29 cellular contexts compared by ENCODE assay signal in the genomic region with DNA sequence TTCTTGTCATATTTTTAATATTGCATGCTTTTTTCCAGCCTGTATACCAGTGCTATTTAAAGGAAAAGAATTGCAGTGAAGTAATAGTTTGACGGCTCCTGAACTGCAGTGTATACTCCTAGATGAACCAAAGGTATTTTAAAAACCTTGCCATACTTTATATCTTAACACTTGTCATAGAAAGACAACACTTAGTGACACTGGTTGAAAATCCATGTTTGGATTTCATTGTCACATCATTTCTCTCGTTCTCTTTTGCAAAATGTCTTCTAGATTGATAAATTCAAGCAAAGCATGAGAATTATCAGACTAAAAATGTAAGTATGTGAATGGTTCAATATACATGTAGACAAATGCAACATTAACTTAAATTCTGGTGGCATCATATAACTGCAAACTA.
"Had no signal": no experiment of that assay in that cellular context is flagged by ENCODE, and none has a peak within 500 bp of the region (broad histone marks: within the 10 kb centered on the region; RNA-seq: fewer than 3 reads in every experiment).

No MANE protein-coding gene starts in this region.

- H3K27ac Mint-ChIP-seq: naive thymus-derived CD8-positive, alpha-beta T cell; natural killer cell treated with Interleukin-12 subunit alpha and Interleukin-12 subunit beta and Interleukin-15 and Interleukin-18, amount 100 ng/mL, for 72 hours; nephron progenitor cell; neural progenitor cell; progenitor cell of endocrine pancreas; stimulated activated effector memory CD8-positive, alpha-beta T cell treated with anti-CD3 and anti-CD28 coated beads, Interleukin-12 subunit alpha, Interleukin-12 subunit beta, amount 100 ng/mL, for 72 hours; stimulated activated naive B cell treated with anti-CD40 and anti-IgM and Interleukin-4, amounts not matched to agents 10 μg/mL and 1 μg/mL and 100 μg/mL, for 72 hours; stimulated activated naive CD8-positive, alpha-beta T cell treated with anti-CD3 and anti-CD28 coated beads, Interleukin-15, Interleukin-2, amounts not matched to agents 100 ng/mL and 50 ng/mL, for 24 hours had no signal

- H3K36me3 ChIP-seq: neural progenitor cell, ovary, right lobe of liver, sigmoid colon, stomach, thoracic aorta, thyroid gland, tibial nerve, upper lobe of left lung, vagina had no signal

- H3K9me3 Mint-ChIP-seq: natural killer cell treated with Interleukin-12 subunit alpha and Interleukin-12 subunit beta and Interleukin-15 and Interleukin-18, amount 100 ng/mL, for 72 hours; nephron progenitor cell; neural progenitor cell; stimulated activated naive B cell treated with anti-CD40 and anti-IgM and Interleukin-4, amounts not matched to agents 10 μg/mL and 1 μg/mL and 100 μg/mL, for 72 hours had no signal

- H3K4me1 Mint-ChIP-seq: neural progenitor cell; stimulated activated effector memory CD8-positive, alpha-beta T cell treated with anti-CD3 and anti-CD28 coated beads, Interleukin-12 subunit alpha, Interleukin-12 subunit beta, amount 100 ng/mL, for 72 hours; stimulated activated naive B cell treated with anti-CD40 and anti-IgM and Interleukin-4, amounts not matched to agents 10 μg/mL and 1 μg/mL and 100 μg/mL, for 72 hours had no signal

- H3K27ac ChIP-seq: neural progenitor cell, ovary, parathyroid adenoma, psoas muscle, right lobe of liver, sigmoid colon, stomach, thoracic aorta, thyroid gland, tibial nerve, upper lobe of left lung, vagina had no signal

- H3K4me2 ChIP-seq: neural progenitor cell had no signal

- H3K9ac ChIP-seq: neural progenitor cell, parathyroid adenoma had no signal

- H3K4me3 ChIP-seq: neural progenitor cell, ovary, psoas muscle, right lobe of liver, sigmoid colon, stomach, thoracic aorta, thyroid gland, tibial nerve, upper lobe of left lung, vagina had no signal

- H3K27me3 Mint-ChIP-seq: naive thymus-derived CD8-positive, alpha-beta T cell; progenitor cell of endocrine pancreas; stimulated activated naive B cell treated with anti-CD40 and anti-IgM and Interleukin-4, amounts not matched to agents 10 μg/mL and 1 μg/mL and 100 μg/mL, for 72 hours; stimulated activated naive CD8-positive, alpha-beta T cell treated with anti-CD3 and anti-CD28 coated beads, Interleukin-15, Interleukin-2, amounts not matched to agents 100 ng/mL and 50 ng/mL, for 24 hours had no signal

- H3K4me1 ChIP-seq: neural progenitor cell, parathyroid adenoma, psoas muscle, right lobe of liver, stomach, thyroid gland, tibial nerve, upper lobe of left lung, vagina had no signal

- DNase-seq: naive thymus-derived CD8-positive, alpha-beta T cell; nephron progenitor cell; occipital lobe; ovary; posterior cingulate gyrus; psoas muscle; right cardiac atrium; right lobe of liver; sigmoid colon; small intestine; stimulated activated CD4-positive, alpha-beta T cell treated with anti-CD3 and anti-CD28 coated beads, Interleukin-15, amount 100 ng/mL, for 24 hours; stimulated activated CD4-positive, alpha-beta T cell treated with anti-CD3 and anti-CD28 coated beads, Interleukin-2, amount 100 ng/mL, for 24 hours; stimulated activated CD4-positive, alpha-beta T cell treated with anti-CD3 and anti-CD28 coated beads, Interleukin-2, amount 100 ng/mL, for 48 hours; stimulated activated CD4-positive, alpha-beta T cell treated with anti-CD3 and anti-CD28 coated beads, Interleukin-4, amount 100 ng/mL, for 24 hours; stimulated activated naive B cell treated with anti-CD40 and anti-IgM and Interleukin-4, amounts not matched to agents 10 μg/mL and 1 μg/mL and 100 μg/mL, for 72 hours; stimulated activated naive CD4-positive, alpha-beta T cell treated with Interleukin-2 at 50 U/mL for 16 hours; stomach; thyroid gland; trophoblast cell; upper lobe of left lung had no signal

- H3K4me3 Mint-ChIP-seq: naive thymus-derived CD8-positive, alpha-beta T cell; natural killer cell treated with Interleukin-12 subunit alpha and Interleukin-12 subunit beta and Interleukin-15 and Interleukin-18, amount 100 ng/mL, for 72 hours; nephron progenitor cell; neural progenitor cell; stimulated activated effector memory CD8-positive, alpha-beta T cell treated with anti-CD3 and anti-CD28 coated beads, Interleukin-12 subunit alpha, Interleukin-12 subunit beta, amount 100 ng/mL, for 72 hours; stimulated activated naive B cell treated with anti-CD40 and anti-IgM and Interleukin-4, amounts not matched to agents 10 μg/mL and 1 μg/mL and 100 μg/mL, for 72 hours; stimulated activated naive CD8-positive, alpha-beta T cell treated with anti-CD3 and anti-CD28 coated beads, Interleukin-15, Interleukin-2, amounts not matched to agents 100 ng/mL and 50 ng/mL, for 24 hours had no signal

- H3K36me3 Mint-ChIP-seq: naive thymus-derived CD8-positive, alpha-beta T cell; natural killer cell treated with Interleukin-12 subunit alpha and Interleukin-12 subunit beta and Interleukin-15 and Interleukin-18, amount 100 ng/mL, for 72 hours; neural progenitor cell; stimulated activated effector memory CD8-positive, alpha-beta T cell treated with anti-CD3 and anti-CD28 coated beads, Interleukin-12 subunit alpha, Interleukin-12 subunit beta, amount 100 ng/mL, for 72 hours; stimulated activated naive B cell treated with anti-CD40 and anti-IgM and Interleukin-4, amounts not matched to agents 10 μg/mL and 1 μg/mL and 100 μg/mL, for 72 hours had no signal

- H3K79me2 ChIP-seq: parathyroid adenoma had no signal

- H2AFZ ChIP-seq: neural progenitor cell, parathyroid adenoma had no signal

- H3K27me3 ChIP-seq: neural progenitor cell, ovary, right lobe of liver, sigmoid colon, stomach, thyroid gland, tibial nerve, upper lobe of left lung, vagina had no signal

- H3K9me3 ChIP-seq: ovary, psoas muscle, right lobe of liver, sigmoid colon, stomach, thoracic aorta, thyroid gland, tibial nerve, upper lobe of left lung, vagina had no signal
